ENCODE assay signal across 22 cellular contexts in the genomic region with DNA sequence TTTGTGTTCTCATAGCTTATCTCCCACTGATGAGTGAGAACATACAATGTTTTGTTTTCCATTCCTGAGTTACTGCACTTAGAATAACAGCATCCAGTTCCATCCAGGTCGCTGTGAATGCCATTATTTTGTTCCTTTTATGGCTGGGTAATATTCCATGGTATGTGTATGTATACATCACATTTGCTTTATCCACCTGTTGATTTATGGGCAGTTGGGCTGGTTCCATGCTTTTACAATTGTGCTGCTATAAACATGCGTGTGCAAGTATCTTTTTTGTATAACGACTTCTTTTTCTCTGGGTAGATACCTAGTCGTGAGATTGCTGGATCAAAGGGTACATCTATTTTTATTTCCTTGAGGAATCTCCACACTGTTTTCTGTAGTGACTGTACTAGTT.
"Had no signal": no experiment of that assay in that cellular context is flagged by ENCODE, and none has a peak within 500 bp of the region (broad histone marks: within the 10 kb centered on the region; RNA-seq: fewer than 3 reads in every experiment).

No MANE protein-coding gene starts in this region.

- H3K36me3 ChIP-seq: esophagus muscularis mucosa, gastroesophageal sphincter, heart left ventricle, left lung, lower lobe of right lung had no signal

- H3K4me3 ChIP-seq: coronary artery, dorsolateral prefrontal cortex, esophagus muscularis mucosa, gastroesophageal sphincter, heart left ventricle, hepatocyte, left lung, lower lobe of right lung had no signal

- ATAC-seq: foreskin keratinocyte; gastroesophageal sphincter; heart left ventricle; left lung; left ventricle myocardium superior; lower lobe of right lung; naive thymus-derived CD8-positive, alpha-beta T cell had no signal

- H3K4me1 Mint-ChIP-seq: immature natural killer cell had no signal

- H3K9me3 Mint-ChIP-seq: immature natural killer cell; naive thymus-derived CD8-positive, alpha-beta T cell had no signal

- H3K4me1 ChIP-seq: esophagus muscularis mucosa, foreskin keratinocyte, gastroesophageal sphincter, heart left ventricle, left lung, lower lobe of right lung had no signal

- H3K4me3 Mint-ChIP-seq: immature natural killer cell; naive B cell; naive thymus-derived CD8-positive, alpha-beta T cell had no signal

- H3K9me3 ChIP-seq: esophagus muscularis mucosa, left lung, lower lobe of right lung had no signal

- H2AFZ ChIP-seq: hepatocyte had no signal

- H3K4me2 ChIP-seq: hepatocyte had no signal

- H3K27ac Mint-ChIP-seq: immature natural killer cell; naive thymus-derived CD8-positive, alpha-beta T cell had no signal

- H3K27ac ChIP-seq: coronary artery, dorsolateral prefrontal cortex, esophagus muscularis mucosa, foreskin keratinocyte, gastroesophageal sphincter, heart left ventricle, hepatocyte, left lung, lower lobe of right lung had no signal

- H3K79me2 ChIP-seq: hepatocyte had no signal

- DNase-seq: dermis blood vessel endothelial cell; dorsolateral prefrontal cortex; effector CD4-positive, alpha-beta T cell; effector memory CD4-positive, alpha-beta T cell; foreskin keratinocyte; heart left ventricle; hypothalamus; immature natural killer cell; islet precursor cell; kidney; kidney glomerular epithelial cell; left lung; left ventricle myocardium superior; lower lobe of right lung; mesenchymal stem cell; midbrain; naive B cell; naive thymus-derived CD8-positive, alpha-beta T cell had no signal
